ENCODE assay signal across 1 cellular context in genomic region chr1:236394905-236395779, GRCh38.
TF ChIP-seq lines count a peak whose summit lies in the region.

No MANE protein-coding gene starts in this region.

TF ChIP-seq in K562, 482 proteins besides CTCF, POLR2A, EP300 and RAD21 (continued from another document and continues in another):
- TF ChIP-seq CHD7 (IDR thresholded peaks at IDR 0.05; ENCODE audit: low read depth, low read length) = no peak
- TF ChIP-seq ZNF431 (CRISPR knock-in tag; IDR thresholded peaks at IDR 0.05) = no peak
- peak; percentile 79; the same call in 1 of the 2 replicates for TF ChIP-seq RBM14 (IDR thresholded peaks at IDR 0.05; ENCODE audit: borderline replicate concordance, insufficient read depth, low read depth, low read length)
- TF ChIP-seq ELK3 (CRISPR knock-in tag; IDR thresholded peaks at IDR 0.05) = no peak
- no peak for TF ChIP-seq BMI1 (IDR thresholded peaks at IDR 0.05; ENCODE audit: low read length)
- TF ChIP-seq FIP1L1 (IDR thresholded peaks at IDR 0.05; ENCODE audit: low read depth, low read length, poor library complexity, severe bottlenecking) = no peak
- no peak for TF ChIP-seq ZNF785 (CRISPR knock-in tag; IDR thresholded peaks at IDR 0.05)
- no peak for TF ChIP-seq TGIF2 (CRISPR knock-in tag; IDR thresholded peaks at IDR 0.05)
- no peak for TF ChIP-seq ZNF407 (IDR thresholded peaks at IDR 0.05; ENCODE audit: low read depth)
- 0 out of 2 replicates have a peak, but pooled peaks have one; percentile 12 for TF ChIP-seq SMARCA4 (IDR thresholded peaks at IDR 0.05)
- TF ChIP-seq SREBF1 (IDR thresholded peaks at IDR 0.05; ENCODE audit: borderline replicate concordance, low read depth, low read length) = no peak
- TF ChIP-seq CTCFL (IDR thresholded peaks at IDR 0.05; ENCODE audit: borderline replicate concordance, insufficient read depth, low read depth, low read length, poor library complexity, severe bottlenecking) = no peak
- no peak for TF ChIP-seq CEBPZ (IDR thresholded peaks at IDR 0.05; ENCODE audit: borderline replicate concordance, low read depth, low read length)
- no peak for TF ChIP-seq ZNF277 (CRISPR knock-in tag; IDR thresholded peaks at IDR 0.05; ENCODE audit: borderline replicate concordance)
- TF ChIP-seq ZNF766 (CRISPR knock-in tag; conservative IDR thresholded peaks at IDR 0.05) = peak; percentile 59; the same call in 1 of the 2 replicates
- no peak for TF ChIP-seq HBP1 (CRISPR knock-in tag; IDR thresholded peaks at IDR 0.05)
- TF ChIP-seq TCF3 (CRISPR knock-in tag; IDR thresholded peaks at IDR 0.05) = no peak
- no peak for TF ChIP-seq ARNT (IDR thresholded peaks at IDR 0.05)
- no peak for TF ChIP-seq ZNF184 (CRISPR knock-in tag; IDR thresholded peaks at IDR 0.05)
- TF ChIP-seq SP2 (IDR thresholded peaks at IDR 0.05; ENCODE audit: extremely low read depth, low read depth, low read length, poor library complexity, severe bottlenecking) = no peak
